Comparison of ENCODE assay signal across 7 cellular contexts in the genomic region with DNA sequence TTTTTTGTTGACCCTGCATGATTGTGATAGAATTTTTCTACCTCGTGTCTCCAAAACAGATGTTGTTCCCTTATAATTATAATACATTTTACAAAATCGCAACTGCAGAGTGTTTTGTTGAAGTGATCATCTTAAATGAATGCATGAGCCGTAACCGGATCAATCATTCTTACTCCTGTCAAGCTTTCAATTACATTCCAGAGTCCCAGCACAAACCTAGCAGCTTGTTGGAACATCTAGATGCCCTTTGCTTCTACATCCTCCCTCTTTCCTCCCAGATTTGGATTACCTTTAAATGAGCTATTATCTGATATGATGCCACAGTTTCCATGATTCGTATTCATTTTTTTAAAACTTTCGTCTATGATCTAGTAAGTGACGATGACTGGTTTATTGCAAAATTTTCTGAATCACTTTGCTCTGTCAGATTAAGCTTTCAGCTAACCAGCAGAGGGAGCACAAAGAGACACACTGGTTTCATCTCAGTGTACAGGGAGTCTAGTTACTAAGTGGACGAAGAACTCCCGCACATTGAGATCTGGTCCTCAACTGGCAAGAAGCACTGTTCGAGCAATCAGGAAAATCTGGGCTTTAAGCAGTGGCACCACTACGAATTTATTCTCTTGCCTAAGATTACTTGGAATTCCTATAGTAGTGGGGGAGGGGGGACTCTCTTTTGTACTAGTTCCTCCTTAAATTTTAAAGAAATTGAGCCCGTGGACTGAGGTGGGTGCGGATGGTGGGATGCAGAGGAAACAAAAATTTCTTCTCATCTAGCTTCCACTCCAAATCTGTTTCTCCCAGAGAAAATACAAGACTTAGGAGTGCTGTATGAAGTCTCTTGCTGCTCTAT. TPM values are rescaled to one million over a fixed set of nuclear protein-coding genes. Genes with fewer than 3 reads are reported as not detected.
DNase-seq lines count a peak whose midpoint lies in the region; ATAC-seq, FAIRE-seq and TF ChIP-seq lines count a peak whose summit lies in the region.

No MANE protein-coding gene starts in this region.

- H3K27ac ChIP-seq in hepatocyte (no peak overlapping the region), small intestine (ENCODE audit: low read depth in 1 of 2, low read length in 1 of 2) (no peak overlapping the region)

- DNase-seq in EL (peak; percentile 73), HT-29 (ENCODE audit: low spot score) (peak; percentile 50), NOMO-1 (lab: John Stamatoyannopoulos, UW; ENCODE audit: unreplicated experiment in 2 of 2) (peak; percentile 29 to 92), astrocyte of the spinal cord (ENCODE audit: low read depth, low spot score) (peak; percentile 74), hepatocyte (ENCODE audit: low spot score) (peak; percentile 84), small intestine (peak; percentile 51)

- H3K36me3 ChIP-seq in hepatocyte (replicated peaks; ENCODE audit: insufficient read depth, low read depth) (no peaks in the 10 kb centered on the region), small intestine (ENCODE audit: control insufficient read depth in 2 of 2, insufficient read depth in 2 of 2, low read length in 2 of 2) (no peaks in the 10 kb centered on the region)

- in situ Hi-C loops in astrocyte of the spinal cord (cut with HindIII; ENCODE audit: low sequenced_read_pairs), result no loop called here

- H3K79me2 ChIP-seq in hepatocyte, result no peaks in the 10 kb centered on the region

- H2AFZ ChIP-seq in hepatocyte, result no peak overlapping the region

- TF ChIP-seq CTCF in astrocyte of the spinal cord (IDR thresholded peaks at IDR 0.05; ENCODE audit: low read depth, low read length) (peak; percentile 73), hepatocyte (IDR thresholded peaks at IDR 0.05; ENCODE audit: poor library complexity) (peak; percentile 88)

- no peak for FAIRE-seq in small intestine (lab: Jason Lieb, UNC)

- H3K9me3 ChIP-seq in hepatocyte (ENCODE audit: low read depth) (no peaks in the 10 kb centered on the region), small intestine (ENCODE audit: control insufficient read depth, low read depth) (no peaks in the 10 kb centered on the region)

- H3K27me3 ChIP-seq in hepatocyte (peaks cover 24% of the 10 kb centered on the region), small intestine (ENCODE audit: control insufficient read depth in 2 of 2, insufficient read depth in 2 of 2, low read length in 2 of 2) (peaks cover 0 to 1% of the 10 kb centered on the region in 2 donors)

- 59% methylated on average over 13 of the region's 13 CpGs for WGBS in hepatocyte (ENCODE audit: low lambda C conversion rate, missing lambda C conversion rate)
- 40 to 44% (median 41%) methylated on average over 13 of the region's 13 CpGs for WGBS in small intestine, 3 donors

- H3K4me2 ChIP-seq in hepatocyte, result peak overlapping the region; percentile 56

- no peaks in the 10 kb centered on the region for H3K4me1 ChIP-seq in hepatocyte (ENCODE audit: insufficient read depth)
- no peaks in the 10 kb centered on the region for H3K4me1 ChIP-seq in small intestine (ENCODE audit: control insufficient read depth in 2 of 2, insufficient read depth in 1 of 2, low read depth in 1 of 2, low read length in 1 of 2)

- ATAC-seq in GM19468 (IDR thresholded peaks at IDR 0.05; ENCODE audit: extremely low read depth, unreplicated experiment), result peak; percentile 73

- H3K4me3 ChIP-seq in astrocyte of the spinal cord (ENCODE audit: low read depth, low read length) (no peak overlapping the region), hepatocyte (no peak overlapping the region), small intestine (ENCODE audit: low read depth in 1 of 2, low read length in 2 of 2) (no peak overlapping the region)

- H4K20me1 ChIP-seq in hepatocyte (ENCODE audit: insufficient read depth, poor library complexity, severe bottlenecking), result no peaks in the 10 kb centered on the region

- no peaks in the 10 kb centered on the region for H3K9me2 ChIP-seq in hepatocyte (replicated peaks; ENCODE audit: insufficient read depth)

RNA-seq across cellular contexts. Expression of a gene that starts 40.9 kb away (rescaled TPM):
- total RNA-seq in HT-29 (2014; rRNA removed; shearing (Covaris generic)), result not detected in 2 replicates
- total RNA-seq in hepatocyte, result 0.08 TPM in 1 of 2 replicates, not detected in the other
- 0.43 and 0.83 TPM in 2 replicates for polyA plus RNA-seq in hepatocyte
- under 1 TPM in 2 of 3 donors, not detected in 1; 0.01 to 0.81 TPM for polyA plus RNA-seq in small intestine

RNA-seq across cellular contexts. Expression of a gene that starts 54.7 kb away (rescaled TPM):
- 1.0 and 2.6 TPM in 2 replicates for total RNA-seq in HT-29 (2014; rRNA removed; shearing (Covaris generic))
- 3.6 and 9.3 TPM in 2 replicates for total RNA-seq in hepatocyte
- polyA plus RNA-seq in hepatocyte (1.4 and 2.7 TPM in 2 replicates), small intestine (1 to 10 TPM in 1 of 3 donors, under 1 TPM in 2; 0.22 to 1.4 (median 0.81) TPM)
